ENCODE assay signal across 9 cellular contexts in genomic region chr3:34056951-34057390, GRCh38.
DNase-seq lines count a peak whose midpoint lies in the region; ATAC-seq, FAIRE-seq and TF ChIP-seq lines count a peak whose summit lies in the region.
"Had no signal": no experiment of that assay in that cellular context is flagged by ENCODE, and none has a peak within 500 bp of the region (broad histone marks: within the 10 kb centered on the region; RNA-seq: fewer than 3 reads in every experiment).

No MANE protein-coding gene starts in this region.

- TF ChIP-seq CTCF in astrocyte of the spinal cord (IDR thresholded peaks at IDR 0.05; ENCODE audit: low read depth, low read length) = no peak

- in situ Hi-C loops in astrocyte of the spinal cord (cut with HindIII; ENCODE audit: low sequenced_read_pairs) = no loop called here

- DNase-seq in GDM1 (lab: John Stamatoyannopoulos, UW) = peak; percentile 27
- DNase-seq in astrocyte of the spinal cord (ENCODE audit: low read depth, low spot score) = peak; percentile 14
- no peak for DNase-seq in urothelium cell line (ENCODE audit: low spot score)
- DNase-seq in SHP77 treated with DMSO at 0.1 percent for 48 hours (lab: John Stamatoyannopoulos, UW) = no peak
- no peak for DNase-seq in middle frontal gyrus (ENCODE audit: extremely low spot score, low spot score)
- DNase-seq in ecto neural progenitor cell (ENCODE audit: low spot score) = no peak
- DNase-seq: SW 1271 had no signal

- ATAC-seq in GM19372 (IDR thresholded peaks at IDR 0.05; ENCODE audit: low read depth, unreplicated experiment) (peak; percentile 81), HG03097 (IDR thresholded peaks at IDR 0.05; ENCODE audit: low FRiP score, unreplicated experiment) (peak; percentile 97)

- H3K4me3 ChIP-seq in astrocyte of the spinal cord (ENCODE audit: low read depth, low read length) = no peak overlapping the region

- no peak for FAIRE-seq in urothelium cell line (lab: Jason Lieb, UNC)

Comparison
In these comparisons a context has a peak if more than half of its experiments do, and no peak if none do; other contexts are left out.
1. DNase-seq: peak in GDM1 (single experiment) and astrocyte of the spinal cord (single experiment); none in urothelium cell line (single experiment), SHP77 treated with DMSO at 0.1 percent for 48 hours (single experiment), middle frontal gyrus (single experiment) and ecto neural progenitor cell (single experiment).